ENCODE assay signal across 18 cellular contexts in genomic region chr3:140823106-140823505, GRCh38.
"Had no signal": no experiment of that assay in that cellular context is flagged by ENCODE, and none has a peak within 500 bp of the region (broad histone marks: within the 10 kb centered on the region; RNA-seq: fewer than 3 reads in every experiment).

No MANE protein-coding gene starts in this region.

- H3K4me3 Mint-ChIP-seq: natural killer cell, neural crest cell had no signal

- H3K4me1 Mint-ChIP-seq: natural killer cell had no signal

- H3K4me2 ChIP-seq: smooth muscle cell had no signal

- H3K9me3 Mint-ChIP-seq: natural killer cell, neural crest cell had no signal

- H3K27ac Mint-ChIP-seq: natural killer cell had no signal

- ATAC-seq: heart left ventricle, left colon, left ventricle myocardium superior, natural killer cell had no signal

- H3K36me3 ChIP-seq: colonic mucosa, heart left ventricle, right atrium auricular region, tibial artery, upper lobe of left lung, vagina had no signal

- DNase-seq: colonic mucosa; effector CD4-positive, alpha-beta T cell; heart left ventricle; hippocampal formation; left colon; left ventricle myocardium superior; mesenchymal stem cell; natural killer cell; posterior cingulate gyrus; stimulated activated CD4-positive, alpha-beta T cell treated with anti-CD3 and anti-CD28 coated beads, Interleukin-2, amount 100 ng/mL, for 48 hours; stimulated activated naive CD4-positive, alpha-beta T cell treated with Interleukin-2 at 50 U/mL for 16 hours; tibial artery; upper lobe of left lung had no signal

- H3K27ac ChIP-seq: colonic mucosa, heart left ventricle, right atrium auricular region, tibial artery, upper lobe of left lung, vagina had no signal

- H3K4me1 ChIP-seq: colonic mucosa, heart left ventricle, right atrium auricular region, tibial artery, upper lobe of left lung, vagina had no signal

- H3K36me3 Mint-ChIP-seq: natural killer cell had no signal

- H3K27me3 ChIP-seq: colonic mucosa, right atrium auricular region, tibial artery, upper lobe of left lung, vagina had no signal

- H3K4me3 ChIP-seq: colonic mucosa, heart left ventricle, lung, right atrium auricular region, smooth muscle cell, tibial artery, upper lobe of left lung, vagina had no signal

- H3K9me3 ChIP-seq: colonic mucosa, heart left ventricle, right atrium auricular region, tibial artery, upper lobe of left lung, vagina had no signal
